In genomic region chr1:2145946-2146835, GRCh38 we compare ENCODE assay signal across 19 cellular contexts. TPM values are rescaled to one million over a fixed set of nuclear protein-coding genes. Genes with fewer than 3 reads are reported as not detected.
DNase-seq lines count a peak whose midpoint lies in the region; ATAC-seq lines count a peak whose summit lies in the region.
"Had no signal": no experiment of that assay in that cellular context is flagged by ENCODE, and none has a peak within 500 bp of the region (broad histone marks: within the 10 kb centered on the region; RNA-seq: fewer than 3 reads in every experiment).

No MANE protein-coding gene starts in this region.

- peak; percentile 73 for DNase-seq in activated CD4-positive, alpha-beta T cell treated with anti-CD3 and anti-CD28 coated beads, Interleukin-2, amount 10 ng/mL, durations not matched to agents 24 days and 14 days
- DNase-seq in activated CD4-positive, alpha-beta T cell treated with anti-CD3 and anti-CD28 coated beads, Interleukin-2, amount 50 U/mL, for 48 hours = no peak
- peak; percentile 78 for DNase-seq in Jurkat, Clone E6-1 (ENCODE audit: low read depth, low spot score)
- DNase-seq in activated CD8-positive, alpha-beta T cell treated with anti-CD3 and anti-CD28 coated beads, Interleukin-2, amount 10 ng/mL, durations not matched to agents 7 days and 5 days = peak; percentile 54
- DNase-seq in naive thymus-derived CD4-positive, alpha-beta T cell = peak in 7 of 9 donors; percentile 33 to 60 (median 45)
- DNase-seq in NCI-H82 (lab: John Stamatoyannopoulos, UW) = no peak
- DNase-seq in AML-193 (lab: John Stamatoyannopoulos, UW) = no peak
- DNase-seq in NCI-H345 treated with DMSO at 0.1 percent for 48 hours (lab: John Stamatoyannopoulos, UW; ENCODE audit: unreplicated experiment) = no peak
- DNase-seq: activated CD4-positive, alpha-beta T cell treated with anti-CD3 and anti-CD28 coated beads for 1 hour; Karpas-422; NCI-H1694 treated with DMSO at 0.1 percent for 48 hours; NCI-H446; nephron progenitor cell; SIG-M5; uterus had no signal

- H3K27ac Mint-ChIP-seq in activated CD4-positive, alpha-beta T cell treated with anti-CD3 and anti-CD28 coated beads, Interleukin-2, amount 10 ng/mL, durations not matched to agents 24 days and 14 days = no peak overlapping the region
- H3K27ac Mint-ChIP-seq in activated CD8-positive, alpha-beta T cell treated with anti-CD3 and anti-CD28 coated beads, Interleukin-2, amount 10 ng/mL, durations not matched to agents 7 days and 5 days = no peak overlapping the region
- H3K27ac Mint-ChIP-seq in naive thymus-derived CD4-positive, alpha-beta T cell = no peak overlapping the region
- H3K27ac Mint-ChIP-seq: activated T-helper 2 cell treated with anti-CD3 and anti-CD28 coated beads, Interferon-gamma antibody, Interleukin-2, Interleukin-4, amounts not matched to agents 10 μg/mL and 5 μg/mL and 100 μg/mL, durations not matched to agents 14 hours and 24 hours and 36 hours; dendritic cell treated with granulocyte-macrophage colony-stimulating factor and Interleukin-4, amounts not matched to agents 40 ng/mL and 50 ng/mL, for 4 days; GM23338; nephron progenitor cell had no signal

- H3K27ac ChIP-seq in naive thymus-derived CD4-positive, alpha-beta T cell (ENCODE audit: low read depth, low read length) = peak overlapping the region; percentile 4
- H3K27ac ChIP-seq: epithelial cell of prostate, uterus had no signal

- H3K27me3 ChIP-seq in naive thymus-derived CD4-positive, alpha-beta T cell (ENCODE audit: control insufficient read depth in 2 of 2, insufficient read depth in 2 of 2, low read length in 2 of 2) = no peaks in the 10 kb centered on the region
- H3K27me3 ChIP-seq: uterus had no signal

- ATAC-seq in activated CD8-positive, alpha-beta T cell treated with anti-CD3 and anti-CD28 coated beads, Interleukin-2, amount 10 ng/mL, durations not matched to agents 7 days and 5 days = peak; percentile 56
- ATAC-seq in naive thymus-derived CD4-positive, alpha-beta T cell = peak; percentile 24
- ATAC-seq: GM23338 had no signal

- no peaks in the 10 kb centered on the region for H3K36me3 Mint-ChIP-seq in activated CD4-positive, alpha-beta T cell treated with anti-CD3 and anti-CD28 coated beads, Interleukin-2, amount 10 ng/mL, durations not matched to agents 24 days and 14 days (ENCODE audit: low read depth)
- H3K36me3 Mint-ChIP-seq in activated CD8-positive, alpha-beta T cell treated with anti-CD3 and anti-CD28 coated beads, Interleukin-2, amount 10 ng/mL, durations not matched to agents 7 days and 5 days (ENCODE audit: low read depth) = no peaks in the 10 kb centered on the region
- H3K36me3 Mint-ChIP-seq in naive thymus-derived CD4-positive, alpha-beta T cell = peaks cover 0 to 4% (median 0%) of the 10 kb centered on the region in 5 donors

- intact Hi-C loops in activated CD4-positive, alpha-beta T cell treated with anti-CD3 and anti-CD28 coated beads, Interleukin-2, amount 10 ng/mL, durations not matched to agents 24 days and 14 days (cut with micrococcal nuclease) = no loop called here
- intact Hi-C loops in naive thymus-derived CD4-positive, alpha-beta T cell (cut with micrococcal nuclease) = loop anchor here in 1 of 2 donors (1.0 to 5.0 kb wide), 2 partner anchors 13 to 41 kb away; no protein-coding TSS in a partner anchor

- H3K9me3 Mint-ChIP-seq in activated CD4-positive, alpha-beta T cell treated with anti-CD3 and anti-CD28 coated beads, Interleukin-2, amount 10 ng/mL, durations not matched to agents 24 days and 14 days = no peaks in the 10 kb centered on the region
- H3K9me3 Mint-ChIP-seq in activated CD8-positive, alpha-beta T cell treated with anti-CD3 and anti-CD28 coated beads, Interleukin-2, amount 10 ng/mL, durations not matched to agents 7 days and 5 days (ENCODE audit: insufficient read depth) = no peaks in the 10 kb centered on the region
- H3K9me3 Mint-ChIP-seq in naive thymus-derived CD4-positive, alpha-beta T cell = no peaks in the 10 kb centered on the region
- H3K9me3 Mint-ChIP-seq: activated T-helper 2 cell treated with anti-CD3 and anti-CD28 coated beads, Interferon-gamma antibody, Interleukin-2, Interleukin-4, amounts not matched to agents 10 μg/mL and 5 μg/mL and 100 μg/mL, durations not matched to agents 14 hours and 24 hours and 36 hours; dendritic cell treated with granulocyte-macrophage colony-stimulating factor and Interleukin-4, amounts not matched to agents 40 ng/mL and 50 ng/mL, for 4 days; GM23338; nephron progenitor cell had no signal

- no peak overlapping the region for H3K4me3 Mint-ChIP-seq in activated CD4-positive, alpha-beta T cell treated with anti-CD3 and anti-CD28 coated beads, Interleukin-2, amount 10 ng/mL, durations not matched to agents 24 days and 14 days
- no peak overlapping the region for H3K4me3 Mint-ChIP-seq in activated CD8-positive, alpha-beta T cell treated with anti-CD3 and anti-CD28 coated beads, Interleukin-2, amount 10 ng/mL, durations not matched to agents 7 days and 5 days
- H3K4me3 Mint-ChIP-seq in naive thymus-derived CD4-positive, alpha-beta T cell = peak overlapping the region in 2 of 10 donors; percentile 3 to 20
- H3K4me3 Mint-ChIP-seq: dendritic cell treated with granulocyte-macrophage colony-stimulating factor and Interleukin-4, amounts not matched to agents 40 ng/mL and 50 ng/mL, for 4 days; GM23338; nephron progenitor cell had no signal

- H3K36me3 ChIP-seq in naive thymus-derived CD4-positive, alpha-beta T cell (ENCODE audit: control insufficient read depth in 2 of 3, insufficient read depth in 3 of 3, low read length in 3 of 3) = peaks cover 0 to 6% (median 0%) of the 10 kb centered on the region in 3 experiments
- H3K36me3 ChIP-seq: uterus had no signal

- POLR2A ChIA-PET in activated CD8-positive, alpha-beta T cell treated with anti-CD3 and anti-CD28 coated beads, Interleukin-2, amount 10 ng/mL, durations not matched to agents 7 days and 5 days (lab: Charles Lee) = no interaction called here
- POLR2A ChIA-PET in naive thymus-derived CD4-positive, alpha-beta T cell (lab: Charles Lee) = interaction anchor here (0.6 to 1.0 kb wide), 2 partner anchors 37 to 390 kb away, joined by 3 read pairs; no protein-coding TSS in a partner anchor

- no peaks in the 10 kb centered on the region for H3K27me3 Mint-ChIP-seq in activated CD4-positive, alpha-beta T cell treated with anti-CD3 and anti-CD28 coated beads, Interleukin-2, amount 10 ng/mL, durations not matched to agents 24 days and 14 days
- no peaks in the 10 kb centered on the region for H3K27me3 Mint-ChIP-seq in activated CD8-positive, alpha-beta T cell treated with anti-CD3 and anti-CD28 coated beads, Interleukin-2, amount 10 ng/mL, durations not matched to agents 7 days and 5 days (ENCODE audit: low read depth)
- no peaks in the 10 kb centered on the region for H3K27me3 Mint-ChIP-seq in naive thymus-derived CD4-positive, alpha-beta T cell
- H3K27me3 Mint-ChIP-seq: dendritic cell treated with granulocyte-macrophage colony-stimulating factor and Interleukin-4, amounts not matched to agents 40 ng/mL and 50 ng/mL, for 4 days had no signal

- no peaks in the 10 kb centered on the region for H3K9me3 ChIP-seq in naive thymus-derived CD4-positive, alpha-beta T cell (ENCODE audit: control insufficient read depth in 2 of 3, low read length in 3 of 3)
- H3K9me3 ChIP-seq: uterus had no signal

- CTCF ChIA-PET in activated CD8-positive, alpha-beta T cell treated with anti-CD3 and anti-CD28 coated beads, Interleukin-2, amount 10 ng/mL, durations not matched to agents 7 days and 5 days (lab: Charles Lee) = interaction anchor here (1.7 kb wide), 1 partner anchor 28 kb away, joined by 6 read pairs; no protein-coding TSS in a partner anchor
- CTCF ChIA-PET in naive thymus-derived CD4-positive, alpha-beta T cell (lab: Charles Lee) = interaction anchor here (0.7 kb wide), 1 partner anchor 248 kb away, joined by 3 read pairs; no protein-coding TSS in a partner anchor

- H3K4me1 ChIP-seq in naive thymus-derived CD4-positive, alpha-beta T cell (ENCODE audit: control insufficient read depth in 2 of 2, insufficient read depth in 2 of 2, low read length in 2 of 2) = peaks cover 35% of the 10 kb centered on the region in 2 donors
- H3K4me1 ChIP-seq: uterus had no signal

- H3K4me3 ChIP-seq in Jurkat, Clone E6-1 (ENCODE audit: low read length) = no peak overlapping the region
- H3K4me3 ChIP-seq in naive thymus-derived CD4-positive, alpha-beta T cell (ENCODE audit: low read length) = no peak overlapping the region
- H3K4me3 ChIP-seq: GM23338, uterus had no signal

- no peaks in the 10 kb centered on the region for H3K4me1 Mint-ChIP-seq in activated CD4-positive, alpha-beta T cell treated with anti-CD3 and anti-CD28 coated beads, Interleukin-2, amount 10 ng/mL, durations not matched to agents 24 days and 14 days
- peaks cover 21% of the 10 kb centered on the region for H3K4me1 Mint-ChIP-seq in activated CD8-positive, alpha-beta T cell treated with anti-CD3 and anti-CD28 coated beads, Interleukin-2, amount 10 ng/mL, durations not matched to agents 7 days and 5 days (ENCODE audit: low read depth)
- H3K4me1 Mint-ChIP-seq in naive thymus-derived CD4-positive, alpha-beta T cell = peaks cover 0 to 14% (median 7%) of the 10 kb centered on the region in 7 donors
- H3K4me1 Mint-ChIP-seq: GM23338, nephron progenitor cell had no signal

RNA-seq across cellular contexts. Expression of gene FAAP20, which starts 48.4 kb away (rescaled TPM):
- 55.8 and 60.3 TPM in 2 replicates for total RNA-seq in activated CD4-positive, alpha-beta T cell treated with anti-CD3 and anti-CD28 coated beads, Interleukin-2, amount 10 ng/mL, durations not matched to agents 24 days and 14 days
- polyA plus RNA-seq in Jurkat, Clone E6-1 (2012; ENCODE audit: insufficient read depth, insufficient read length) = 56.3 TPM
- total RNA-seq in activated CD8-positive, alpha-beta T cell treated with anti-CD3 and anti-CD28 coated beads, Interleukin-2, amount 10 ng/mL, durations not matched to agents 7 days and 5 days = 10 to 100 TPM; 69.7 to 74.4 TPM
- 10 to 100 TPM; 43.2 to 56.2 (median 48.8) TPM for total RNA-seq in naive thymus-derived CD4-positive, alpha-beta T cell
- polyA plus RNA-seq in naive thymus-derived CD4-positive, alpha-beta T cell = 10 to 100 TPM; 55.9 to 77.0 TPM

Comparison
In these comparisons a context has a peak if more than half of its experiments do, and no peak if none do; other contexts are left out.
1. DNase-seq: peak in activated CD4-positive, alpha-beta T cell treated with anti-CD3 and anti-CD28 coated beads, Interleukin-2, amount 10 ng/mL, durations not matched to agents 24 days and 14 days (single experiment), Jurkat, Clone E6-1 (single experiment), activated CD8-positive, alpha-beta T cell treated with anti-CD3 and anti-CD28 coated beads, Interleukin-2, amount 10 ng/mL, durations not matched to agents 7 days and 5 days (single experiment) and naive thymus-derived CD4-positive, alpha-beta T cell (7 of 9); none in activated CD4-positive, alpha-beta T cell treated with anti-CD3 and anti-CD28 coated beads, Interleukin-2, amount 50 U/mL, for 48 hours (0 of 2), NCI-H82 (single experiment), AML-193 (0 of 2) and NCI-H345 treated with DMSO at 0.1 percent for 48 hours (single experiment).